25 cellular contexts compared by ENCODE assay signal in genomic region chr1:185080425-185080824, GRCh38.
"Had no signal": no experiment of that assay in that cellular context is flagged by ENCODE, and none has a peak within 500 bp of the region (broad histone marks: within the 10 kb centered on the region; RNA-seq: fewer than 3 reads in every experiment).

No MANE protein-coding gene starts in this region.

- H3K36me3 ChIP-seq: MG63, SJSA1 had no signal

- H3K9me3 ChIP-seq: MG63, SJSA1 had no signal

- FAIRE-seq: HTR-8/SVneo, RCC 7860 had no signal

- H3K27ac ChIP-seq: HL-60, SJSA1, SK-N-MC had no signal

- H3K4me3 ChIP-seq: MG63, SJSA1, SK-N-MC had no signal

- DNase-seq: Karpas-422, KG1, MG63, NCI-H1092, NCI-H1105 treated with DMSO at 0.1 percent for 48 hours, NCI-H1417 treated with DMSO at 0.1 percent for 48 hours, NCI-H146, NCI-H1694 treated with DMSO at 0.1 percent for 48 hours, NCI-H1930, NCI-H2081 treated with DMSO at 0.1 percent for 48 hours, NCI-H2171, NCI-H226, NCI-H446, NCI-H510A, NCI-H524 treated with DMSO at 0.1 percent for 48 hours, NCI-H69, NCI-H774, Right ventricle myocardium superior, RPMI8226, SIG-M5 had no signal

- H3K27me3 ChIP-seq: MG63, SJSA1 had no signal
